In genomic region chr13:25602206-25602605, GRCh38 we compare ENCODE assay signal across 29 cellular contexts.
"Had no signal": no experiment of that assay in that cellular context is flagged by ENCODE, and none has a peak within 500 bp of the region (broad histone marks: within the 10 kb centered on the region; RNA-seq: fewer than 3 reads in every experiment).

No MANE protein-coding gene starts in this region.

- H3K36me3 ChIP-seq: ascending aorta, esophagus muscularis mucosa, neutrophil, uterus had no signal

- H3K27ac ChIP-seq: ascending aorta, esophagus muscularis mucosa, neutrophil, uterus, VCaP had no signal

- H3K27me3 ChIP-seq: ascending aorta, neutrophil, uterus had no signal

- H3K4me1 ChIP-seq: ascending aorta, esophagus muscularis mucosa, uterus had no signal

- DNase-seq: activated CD4-positive, alpha-beta T cell treated with anti-CD3 and anti-CD28 coated beads for 48 hours; activated CD4-positive, alpha-beta T cell treated with anti-CD3 and anti-CD28 coated beads, Interleukin-2, amount 50 U/mL, for 48 hours; activated CD8-positive, alpha-beta memory T cell treated with anti-CD3 and anti-CD28 coated beads for 24 hours; activated effector memory CD4-positive, alpha-beta T cell treated with anti-CD3 and anti-CD28 coated beads, Interleukin-2, amount 50 U/mL, for 16 hours; activated naive CD4-positive, alpha-beta T cell treated with anti-CD3 and anti-CD28 coated beads, Interleukin-2, amount 10 ng/mL, durations not matched to agents 7 days and 5 days; activated naive CD8-positive, alpha-beta T cell treated with anti-CD3 and anti-CD28 coated beads, Interleukin-2, amount 10 ng/mL, durations not matched to agents 7 days and 5 days; activated T-cell treated with anti-CD3 and anti-CD28 coated beads, Interleukin-2, amount 50 U/mL, for 1 hour; caudate nucleus; cortex of kidney; effector memory CD8-positive, alpha-beta T cell; foreskin melanocyte; left cardiac atrium; left ventricle myocardium superior; nephron progenitor cell; stimulated activated CD4-positive, alpha-beta T cell treated with anti-CD3 and anti-CD28 coated beads, Interleukin-1b, Interleukin-23, amount 100 ng/mL, for 48 hours; stimulated activated CD4-positive, alpha-beta T cell treated with anti-CD3 and anti-CD28 coated beads, Interleukin-4, amount 100 ng/mL, for 4 hours; stimulated activated CD8-positive, alpha-beta memory T cell treated with anti-CD3 and anti-CD28 coated beads, Interleukin-4, amount 100 ng/mL, for 48 hours; stimulated activated naive CD8-positive, alpha-beta T cell treated with anti-CD3 and anti-CD28 coated beads, Interleukin-15, amount 100 ng/mL, for 72 hours; substantia nigra; T-helper 9 cell; uterus had no signal

- H3K9me3 ChIP-seq: ascending aorta, esophagus muscularis mucosa, neutrophil, uterus had no signal

- H3K4me3 ChIP-seq: ascending aorta, esophagus muscularis mucosa, smooth muscle cell, uterus had no signal

- ATAC-seq: activated CD4-positive, CD25-positive, alpha-beta regulatory T cell treated with anti-CD3 and anti-CD28 coated beads, Interleukin-2, amount 50 U/mL, for 24 hours; effector memory CD8-positive, alpha-beta T cell; left cardiac atrium; left ventricle myocardium superior; sciatic nerve; stimulated activated memory B cell treated with anti-CD40 and anti-IgM and Interleukin-4, amounts not matched to agents 10 μg/mL and 1 μg/mL and 100 μg/mL, for 72 hours; stimulated activated naive CD8-positive, alpha-beta T cell treated with anti-CD3 and anti-CD28 coated beads, Interleukin-15, amount 100 ng/mL, for 72 hours had no signal
